Comparison of ENCODE assay signal across 17 cellular contexts in the genomic region with DNA sequence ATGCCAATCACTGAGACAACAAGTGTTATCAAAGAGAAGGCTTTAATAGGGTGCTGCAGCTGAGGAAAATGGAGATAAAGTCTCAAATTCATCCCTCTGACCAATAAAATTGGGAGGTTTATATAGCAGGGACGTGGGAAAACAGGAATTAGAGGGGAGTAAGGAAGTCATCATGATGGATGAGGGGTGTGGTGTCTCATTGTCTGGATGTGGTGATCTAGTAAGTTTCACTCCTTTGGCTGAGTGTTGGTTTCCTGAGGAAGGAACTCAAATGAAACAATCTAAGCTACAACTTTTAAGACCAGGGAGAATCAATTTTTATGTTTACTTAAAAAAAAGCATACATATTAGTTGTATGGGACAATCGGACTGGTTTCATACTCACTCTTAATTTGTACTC.
DNase-seq lines count a peak whose midpoint lies in the region; ATAC-seq and TF ChIP-seq lines count a peak whose summit lies in the region.
"Had no signal": no experiment of that assay in that cellular context is flagged by ENCODE, and none has a peak within 500 bp of the region (broad histone marks: within the 10 kb centered on the region; RNA-seq: fewer than 3 reads in every experiment).

No MANE protein-coding gene starts in this region.

- TF ChIP-seq CTCF in left ventricle myocardium inferior (IDR thresholded peaks at IDR 0.05; ENCODE audit: borderline replicate concordance): no peak
- no peak for TF ChIP-seq CTCF in endodermal cell (conservative IDR thresholded peaks at IDR 0.05)

- intact Hi-C loops in left ventricle myocardium inferior (cut with micrococcal nuclease): no loop called here
- intact Hi-C loops in Right ventricle myocardium superior (cut with DNase I): no loop called here
- intact Hi-C loops in activated naive CD4-positive, alpha-beta T cell treated with anti-CD3 and anti-CD28 coated beads for 36 hours (cut with micrococcal nuclease): no loop called here

- no peak for DNase-seq in left ventricle myocardium inferior
- DNase-seq in Right ventricle myocardium superior: no peak
- peak; percentile 7 for DNase-seq in HT1080 (ENCODE audit: low read depth)
- DNase-seq in endodermal cell: no peak
- DNase-seq in activated naive CD4-positive, alpha-beta T cell treated with anti-CD3 and anti-CD28 coated beads for 36 hours: no peak
- no peak for DNase-seq in NCI-H748 treated with DMSO at 0.1 percent for 48 hours (lab: John Stamatoyannopoulos, UW)
- DNase-seq: Caco-2; CD4-positive, CD25-positive, alpha-beta regulatory T cell; CD8-positive, alpha-beta T cell; DND-41; GM23248; H7; HCEC 1CT had no signal

- H3K9ac ChIP-seq in endodermal cell (ENCODE audit: extremely low read depth, low read length, poor library complexity, severe bottlenecking): no peak overlapping the region
- H3K9ac ChIP-seq: BLaER1, GM23248 had no signal

- ATAC-seq in Right ventricle myocardium superior (ENCODE audit: poor library complexity): no peak
- ATAC-seq: CD8-positive, alpha-beta T cell had no signal

- no peak overlapping the region for H3K4me3 ChIP-seq in left ventricle myocardium inferior
- peak overlapping the region; percentile 55 for H3K4me3 ChIP-seq in endodermal cell (ENCODE audit: low read length)
- H3K4me3 ChIP-seq: BLaER1, GM23248 had no signal

- CTCF ChIA-PET in activated naive CD4-positive, alpha-beta T cell treated with anti-CD3 and anti-CD28 coated beads for 36 hours (lab: Charles Lee): no interaction called here

- peaks cover 6% of the 10 kb centered on the region for H3K27me3 Mint-ChIP-seq in endodermal cell (ENCODE audit: insufficient read depth)
- H3K27me3 Mint-ChIP-seq in activated naive CD4-positive, alpha-beta T cell treated with anti-CD3 and anti-CD28 coated beads for 36 hours (ENCODE audit: low read depth): peaks cover 3% of the 10 kb centered on the region
- H3K27me3 Mint-ChIP-seq: B cell; CD4-positive, CD25-positive, alpha-beta regulatory T cell had no signal

- no peaks in the 10 kb centered on the region for H3K27me3 ChIP-seq in left ventricle myocardium inferior (ENCODE audit: low read depth)
- no peaks in the 10 kb centered on the region for H3K27me3 ChIP-seq in endodermal cell (ENCODE audit: control insufficient read depth, insufficient read depth, low read length, poor library complexity, severe bottlenecking)
- H3K27me3 ChIP-seq: BLaER1 had no signal

- H3K9me3 ChIP-seq in left ventricle myocardium inferior (replicated peaks): peaks cover 23% of the 10 kb centered on the region
- H3K9me3 ChIP-seq in endodermal cell (ENCODE audit: control insufficient read depth, low read length): peaks cover 32% of the 10 kb centered on the region

- H3K27ac Mint-ChIP-seq in endodermal cell: no peak overlapping the region
- H3K27ac Mint-ChIP-seq in activated naive CD4-positive, alpha-beta T cell treated with anti-CD3 and anti-CD28 coated beads for 36 hours: no peak overlapping the region
- H3K27ac Mint-ChIP-seq: B cell; CD4-positive, CD25-positive, alpha-beta regulatory T cell; CD8-positive, alpha-beta T cell had no signal

- peaks cover 44% of the 10 kb centered on the region for H3K9me3 Mint-ChIP-seq in endodermal cell
- H3K9me3 Mint-ChIP-seq in activated naive CD4-positive, alpha-beta T cell treated with anti-CD3 and anti-CD28 coated beads for 36 hours: peaks cover 5% of the 10 kb centered on the region

- peaks cover 7% of the 10 kb centered on the region for H3K36me3 Mint-ChIP-seq in endodermal cell (ENCODE audit: low read depth)
- no peaks in the 10 kb centered on the region for H3K36me3 Mint-ChIP-seq in activated naive CD4-positive, alpha-beta T cell treated with anti-CD3 and anti-CD28 coated beads for 36 hours (ENCODE audit: low read depth)
- H3K36me3 Mint-ChIP-seq: CD4-positive, CD25-positive, alpha-beta regulatory T cell; CD8-positive, alpha-beta T cell had no signal

- H3K36me3 ChIP-seq in left ventricle myocardium inferior (no peaks in the 10 kb centered on the region), endodermal cell (ENCODE audit: control insufficient read depth, insufficient read depth, low read length) (no peaks in the 10 kb centered on the region)
- H3K36me3 ChIP-seq: BLaER1 had no signal

- H3K27ac ChIP-seq in left ventricle myocardium inferior (replicated peaks) (peak overlapping the region; percentile 40), endodermal cell (ENCODE audit: low read depth, low read length) (no peak overlapping the region)
- H3K27ac ChIP-seq: 22Rv1, BLaER1, C4-2B, GM23248 had no signal

- H3K4me3 Mint-ChIP-seq in endodermal cell: no peak overlapping the region
- no peak overlapping the region for H3K4me3 Mint-ChIP-seq in activated naive CD4-positive, alpha-beta T cell treated with anti-CD3 and anti-CD28 coated beads for 36 hours
- H3K4me3 Mint-ChIP-seq: B cell; CD4-positive, CD25-positive, alpha-beta regulatory T cell; CD8-positive, alpha-beta T cell had no signal

- H3K4me1 ChIP-seq in left ventricle myocardium inferior (peaks cover 3% of the 10 kb centered on the region), endodermal cell (ENCODE audit: control insufficient read depth, insufficient read depth, low read length) (no peaks in the 10 kb centered on the region)
- H3K4me1 ChIP-seq: Caco-2 had no signal

- H3K4me1 Mint-ChIP-seq in endodermal cell: no peaks in the 10 kb centered on the region
- no peaks in the 10 kb centered on the region for H3K4me1 Mint-ChIP-seq in activated naive CD4-positive, alpha-beta T cell treated with anti-CD3 and anti-CD28 coated beads for 36 hours (ENCODE audit: low read depth)
- H3K4me1 Mint-ChIP-seq: B cell; CD4-positive, CD25-positive, alpha-beta regulatory T cell had no signal

- 81 to 100% methylated on average over 1 to 2 of the region's 2 CpGs for WGBS in endodermal cell (ENCODE audit: insufficient coverage in 1 of 2, insufficient read length in 1 of 2), 2 experiments
